In genomic region chr10:75724047-75724446, GRCh38 we compare ENCODE assay signal across 37 cellular contexts.
"Had no signal": no experiment of that assay in that cellular context is flagged by ENCODE, and none has a peak within 500 bp of the region (broad histone marks: within the 10 kb centered on the region; RNA-seq: fewer than 3 reads in every experiment).

No MANE protein-coding gene starts in this region.

- H3K27me3 Mint-ChIP-seq: activated B cell treated with CpG ODN at 0.5 μM for 24 hours; activated CD4-positive, alpha-beta T cell treated with anti-CD3 and anti-CD28 coated beads, Interleukin-2, amount 10 ng/mL, durations not matched to agents 24 days and 14 days; activated CD8-positive, alpha-beta T cell treated with anti-CD3 and anti-CD28 coated beads for 36 hours had no signal

- H3K36me3 ChIP-seq: adrenal gland, brain microvascular endothelial cell, breast epithelium had no signal

- H3K27ac ChIP-seq: adrenal gland, body of pancreas, brain microvascular endothelial cell, breast epithelium, VCaP had no signal

- H3K4me1 ChIP-seq: adrenal gland, breast epithelium had no signal

- ATAC-seq: activated CD8-positive, alpha-beta T cell treated with anti-CD3 and anti-CD28 coated beads for 36 hours; activated naive CD4-positive, alpha-beta T cell treated with anti-CD3 and anti-CD28 coated beads, Interleukin-2, amount 50 U/mL, for 72 hours; activated T-cell treated with anti-CD3 and anti-CD28 coated beads, Interleukin-2, amount 50 U/mL, for 4 hours; activated T-cell treated with anti-CD3 and anti-CD28 coated beads, Interleukin-2, amount 50 U/mL, for 72 hours; activated T-helper 17 cell treated with anti-CD3 and anti-CD28 coated beads, Interleukin-2, amount 50 U/mL, for 72 hours; body of pancreas had no signal

- FAIRE-seq: astrocyte, TTC549 had no signal

- H3K4me1 Mint-ChIP-seq: activated B cell treated with CpG ODN at 0.5 μM for 24 hours; activated CD4-positive, alpha-beta T cell treated with anti-CD3 and anti-CD28 coated beads, Interleukin-2, amount 10 ng/mL, durations not matched to agents 24 days and 14 days; activated naive CD8-positive, alpha-beta T cell treated with anti-CD3 and anti-CD28 coated beads for 36 hours; activated T-helper 17 cell treated with anti-CD3 and anti-CD28 coated beads, Interleukin-2, amount 50 U/mL, for 72 hours had no signal

- DNase-seq: activated B cell treated with CpG ODN at 0.5 μM for 24 hours; activated CD4-positive, alpha-beta memory T cell treated with anti-CD3 and anti-CD28 coated beads for 36 hours; activated CD4-positive, alpha-beta T cell treated with anti-CD3 and anti-CD28 coated beads for 4 hours; activated CD4-positive, alpha-beta T cell treated with anti-CD3 and anti-CD28 coated beads, Interleukin-2, amount 10 ng/mL, durations not matched to agents 24 days and 14 days; activated CD4-positive, alpha-beta T cell treated with anti-CD3 and anti-CD28 coated beads, Interleukin-2, amount 50 U/mL, for 1 hour; activated CD4-positive, alpha-beta T cell treated with anti-CD3 and anti-CD28 coated beads, Interleukin-2, amount 50 U/mL, for 4 hours; activated CD4-positive, CD25-positive, alpha-beta regulatory T cell treated with anti-CD3 and anti-CD28 coated beads, Interleukin-2, amount 50 U/mL, for 72 hours; activated CD8-positive, alpha-beta memory T cell treated with anti-CD3 and anti-CD28 coated beads, Interleukin-2, amount 50 U/mL, for 4 hours; activated CD8-positive, alpha-beta T cell treated with anti-CD3 and anti-CD28 coated beads for 36 hours; activated effector memory CD4-positive, alpha-beta T cell treated with anti-CD3 and anti-CD28 coated beads, Interleukin-2, amount 50 U/mL, for 16 hours; activated gamma-delta T cell treated with Interleukin-2 at 50 U/mL for 16 hours; activated naive CD4-positive, alpha-beta T cell; activated naive CD4-positive, alpha-beta T cell treated with anti-CD3 and anti-CD28 coated beads for 36 hours; activated naive CD4-positive, alpha-beta T cell treated with anti-CD3 and anti-CD28 coated beads, Interleukin-2, amount 50 U/mL, for 16 hours; activated naive CD8-positive, alpha-beta T cell treated with anti-CD3 and anti-CD28 coated beads for 36 hours; activated T-cell treated with anti-CD3 and anti-CD28 coated beads for 4 hours; activated T-cell treated with anti-CD3 and anti-CD28 coated beads, Interleukin-2, amount 50 U/mL, for 1 hour; activated T-cell treated with anti-CD3 and anti-CD28 coated beads, Interleukin-2, amount 50 U/mL, for 4 hours; activated T-cell treated with anti-CD3 and anti-CD28 coated beads, Interleukin-2, amount 50 U/mL, for 72 hours; amniotic stem cell; aorta; body of pancreas; brain microvascular endothelial cell; central memory CD4-positive, alpha-beta T cell; T-helper 1 cell; T-helper 2 cell; T-helper 9 cell had no signal

- H3K27me3 ChIP-seq: adrenal gland, body of pancreas, brain microvascular endothelial cell, breast epithelium had no signal

- H3K4me3 Mint-ChIP-seq: activated B cell treated with CpG ODN at 0.5 μM for 24 hours; activated CD4-positive, alpha-beta memory T cell treated with anti-CD3 and anti-CD28 coated beads for 36 hours; activated CD4-positive, alpha-beta T cell treated with anti-CD3 and anti-CD28 coated beads, Interleukin-2, amount 10 ng/mL, durations not matched to agents 24 days and 14 days; activated CD8-positive, alpha-beta T cell treated with anti-CD3 and anti-CD28 coated beads for 36 hours; activated naive CD4-positive, alpha-beta T cell treated with anti-CD3 and anti-CD28 coated beads for 36 hours; activated naive CD8-positive, alpha-beta T cell treated with anti-CD3 and anti-CD28 coated beads for 36 hours; activated T-cell treated with anti-CD3 and anti-CD28 coated beads, Interleukin-2, amount 50 U/mL, for 4 hours; activated T-cell treated with anti-CD3 and anti-CD28 coated beads, Interleukin-2, amount 50 U/mL, for 72 hours; activated T-helper 1 cell treated with anti-CD3 and anti-CD28 coated beads, Interleukin-12 subunit alpha, Interleukin-12 subunit beta, Interleukin-2, Interleukin-4 antibody, amounts not matched to agents 30 ng/mL and 10 ng/mL and 1 ng/mL, durations not matched to agents 14 hours and 24 hours and 36 hours; activated T-helper 17 cell treated with anti-CD3 and anti-CD28 coated beads, Interleukin-2, amount 50 U/mL, for 72 hours; T-helper 1 cell treated with Interleukin-12 subunit alpha and Interleukin-12 subunit beta and Interleukin-4 antibody, amounts not matched to agents 30 μg/mL and 1 μg/mL, for 36 hours; T-helper 2 cell treated with Interferon-gamma antibody and Interleukin-4, amounts not matched to agents 5 μg/mL and 100 μg/mL, for 36 hours had no signal

- H3K36me3 Mint-ChIP-seq: activated CD4-positive, alpha-beta memory T cell treated with anti-CD3 and anti-CD28 coated beads for 36 hours; activated naive CD4-positive, alpha-beta T cell treated with anti-CD3 and anti-CD28 coated beads, Interleukin-2, amount 50 U/mL, for 72 hours; activated naive CD8-positive, alpha-beta T cell treated with anti-CD3 and anti-CD28 coated beads for 36 hours had no signal

- H3K4me3 ChIP-seq: adrenal gland, body of pancreas, breast epithelium had no signal

- H3K9me3 ChIP-seq: adrenal gland, body of pancreas, breast epithelium had no signal

- H3K9me3 Mint-ChIP-seq: activated B cell treated with CpG ODN at 0.5 μM for 24 hours; activated CD4-positive, alpha-beta memory T cell treated with anti-CD3 and anti-CD28 coated beads for 36 hours; activated CD4-positive, alpha-beta T cell treated with anti-CD3 and anti-CD28 coated beads, Interleukin-2, amount 10 ng/mL, durations not matched to agents 24 days and 14 days; activated CD8-positive, alpha-beta T cell treated with anti-CD3 and anti-CD28 coated beads for 36 hours; activated naive CD4-positive, alpha-beta T cell treated with anti-CD3 and anti-CD28 coated beads for 36 hours; activated naive CD4-positive, alpha-beta T cell treated with anti-CD3 and anti-CD28 coated beads, Interleukin-2, amount 50 U/mL, for 72 hours; activated naive CD8-positive, alpha-beta T cell treated with anti-CD3 and anti-CD28 coated beads for 36 hours; activated T-cell treated with anti-CD3 and anti-CD28 coated beads, Interleukin-2, amount 50 U/mL, for 4 hours; activated T-cell treated with anti-CD3 and anti-CD28 coated beads, Interleukin-2, amount 50 U/mL, for 72 hours; activated T-helper 1 cell treated with anti-CD3 and anti-CD28 coated beads, Interleukin-12 subunit alpha, Interleukin-12 subunit beta, Interleukin-2, Interleukin-4 antibody, amounts not matched to agents 30 ng/mL and 10 ng/mL and 1 ng/mL, durations not matched to agents 14 hours and 24 hours and 36 hours; activated T-helper 17 cell treated with anti-CD3 and anti-CD28 coated beads, Interleukin-2, amount 50 U/mL, for 72 hours; T-helper 1 cell treated with Interleukin-12 subunit alpha and Interleukin-12 subunit beta and Interleukin-4 antibody, amounts not matched to agents 30 μg/mL and 1 μg/mL, for 36 hours; T-helper 2 cell treated with Interferon-gamma antibody and Interleukin-4, amounts not matched to agents 5 μg/mL and 100 μg/mL, for 36 hours had no signal

- H3K27ac Mint-ChIP-seq: activated B cell treated with CpG ODN at 0.5 μM for 24 hours; activated CD4-positive, alpha-beta memory T cell treated with anti-CD3 and anti-CD28 coated beads for 36 hours; activated CD4-positive, alpha-beta T cell treated with anti-CD3 and anti-CD28 coated beads, Interleukin-2, amount 10 ng/mL, durations not matched to agents 24 days and 14 days; activated CD8-positive, alpha-beta T cell treated with anti-CD3 and anti-CD28 coated beads for 36 hours; activated naive CD4-positive, alpha-beta T cell treated with anti-CD3 and anti-CD28 coated beads for 36 hours; activated naive CD4-positive, alpha-beta T cell treated with anti-CD3 and anti-CD28 coated beads, Interleukin-2, amount 50 U/mL, for 72 hours; activated naive CD8-positive, alpha-beta T cell treated with anti-CD3 and anti-CD28 coated beads for 36 hours; activated T-cell treated with anti-CD3 and anti-CD28 coated beads, Interleukin-2, amount 50 U/mL, for 72 hours; activated T-helper 1 cell treated with anti-CD3 and anti-CD28 coated beads, Interleukin-12 subunit alpha, Interleukin-12 subunit beta, Interleukin-2, Interleukin-4 antibody, amounts not matched to agents 30 ng/mL and 10 ng/mL and 1 ng/mL, durations not matched to agents 14 hours and 24 hours and 36 hours; activated T-helper 17 cell treated with anti-CD3 and anti-CD28 coated beads, Interleukin-2, amount 50 U/mL, for 72 hours; T-helper 1 cell treated with Interleukin-12 subunit alpha and Interleukin-12 subunit beta and Interleukin-4 antibody, amounts not matched to agents 30 μg/mL and 1 μg/mL, for 36 hours; T-helper 2 cell treated with Interferon-gamma antibody and Interleukin-4, amounts not matched to agents 5 μg/mL and 100 μg/mL, for 36 hours had no signal
